In the genomic region with DNA sequence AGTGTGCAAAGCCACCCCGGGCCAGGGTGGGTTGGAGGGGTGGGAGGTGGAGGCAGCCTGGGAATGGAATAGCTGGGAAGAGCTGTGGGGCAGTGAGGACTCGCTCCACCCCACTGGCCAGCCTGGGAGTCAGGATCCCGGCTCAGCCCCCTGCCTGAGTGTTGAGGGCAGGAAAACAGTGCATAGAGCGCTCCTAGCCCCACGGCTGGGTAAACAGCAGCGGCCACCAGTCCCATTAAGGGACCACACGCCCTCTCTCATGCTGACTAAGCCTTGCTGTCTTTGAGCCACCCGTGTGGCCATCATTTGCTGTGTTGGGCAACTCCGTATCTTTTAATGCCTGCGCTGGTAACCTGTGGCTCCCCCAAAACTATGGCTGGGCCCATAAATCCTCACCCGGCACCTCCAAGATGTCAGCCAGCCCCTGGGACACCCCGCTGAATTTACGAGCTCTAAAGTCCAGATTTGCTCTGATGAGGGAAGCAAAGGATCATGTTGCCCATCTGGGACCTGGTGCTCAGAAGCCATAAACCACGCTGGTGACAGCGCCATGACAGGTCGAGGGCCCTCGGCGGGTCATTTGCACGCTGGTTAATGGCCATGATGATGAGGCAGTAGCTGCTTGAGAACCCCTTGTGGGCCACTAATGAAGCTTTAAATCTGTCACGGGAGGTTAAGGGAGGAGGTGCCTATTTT, we compare ENCODE assay signal across 1 cellular context.
TF ChIP-seq lines count a peak whose summit lies in the region.

No MANE protein-coding gene starts in this region.

TF ChIP-seq in HepG2, 621 proteins besides CTCF, POLR2A, EP300 and RAD21 (continued from another document):
- TF ChIP-seq, protein P1, sequence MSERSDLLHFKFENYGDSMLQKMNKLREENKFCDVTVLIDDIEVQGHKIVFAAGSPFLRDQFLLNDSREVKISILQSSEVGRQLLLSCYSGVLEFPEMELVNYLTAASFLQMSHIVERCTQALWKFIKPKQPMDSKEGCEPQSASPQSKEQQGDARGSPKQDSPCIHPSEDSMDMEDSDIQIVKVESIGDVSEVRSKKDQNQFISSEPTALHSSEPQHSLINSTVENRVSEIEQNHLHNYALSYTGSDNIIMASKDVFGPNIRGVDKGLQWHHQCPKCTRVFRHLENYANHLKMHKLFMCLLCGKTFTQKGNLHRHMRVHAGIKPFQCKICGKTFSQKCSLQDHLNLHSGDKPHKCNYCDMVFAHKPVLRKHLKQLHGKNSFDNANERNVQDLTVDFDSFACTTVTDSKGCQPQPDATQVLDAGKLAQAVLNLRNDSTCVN (CRISPR knock-in tag; IDR thresholded peaks at IDR 0.05; ENCODE audit: borderline replicate concordance): no peak
- TF ChIP-seq IKZF1 (IDR thresholded peaks at IDR 0.05) (no peak), SMAD1 (CRISPR knock-in tag; IDR thresholded peaks at IDR 0.05; ENCODE audit: borderline replicate concordance, low read depth) (no peak), MED1 (CRISPR knock-in tag; IDR thresholded peaks at IDR 0.05) (peak; percentile 43; the same call in 1 of the 2 replicates), UBTF (CRISPR knock-in tag; IDR thresholded peaks at IDR 0.05) (peak; percentile 32), ASH2L (IDR thresholded peaks at IDR 0.05; ENCODE audit: insufficient read length, low read depth, low read length) (peak; percentile 1), MLX (CRISPR knock-in tag; IDR thresholded peaks at IDR 0.05) (0 out of 2 replicates have a peak, but pooled peaks have one; percentile 54), KAT2B (IDR thresholded peaks at IDR 0.05; ENCODE audit: borderline replicate concordance, low read depth, low read length) (no peak), TOE1 (CRISPR knock-in tag; IDR thresholded peaks at IDR 0.05) (no peak), FOXP4 (CRISPR knock-in tag; IDR thresholded peaks at IDR 0.05) (peak; percentile 64), NFYB (CRISPR knock-in tag; IDR thresholded peaks at IDR 0.05) (no peak), TCF7L2 (IDR thresholded peaks at IDR 0.05; ENCODE audit: low read depth, low read length) (no peak), ARHGAP35 (CRISPR knock-in tag; IDR thresholded peaks at IDR 0.05; ENCODE audit: borderline replicate concordance) (no peak), ZNF841 (CRISPR knock-in tag; IDR thresholded peaks at IDR 0.05; ENCODE audit: borderline replicate concordance) (no peak), ZSCAN30 (CRISPR knock-in tag; IDR thresholded peaks at IDR 0.05) (no peak), ATF7-NPFF (CRISPR knock-in tag; IDR thresholded peaks at IDR 0.05; ENCODE audit: low read depth) (no peak), CEBPG (CRISPR knock-in tag; IDR thresholded peaks at IDR 0.05) (peak; percentile 54; the same call in 1 of the 2 replicates), POLR2AphosphoS2 (IDR thresholded peaks at IDR 0.05; ENCODE audit: low read depth, low read length) (no peak), MXD4 (CRISPR knock-in tag; IDR thresholded peaks at IDR 0.05) (0 out of 2 replicates have a peak, but pooled peaks have one; percentile 10), MXI1 (IDR thresholded peaks at IDR 0.05; ENCODE audit: borderline replicate concordance, low read depth, low read length) (no peak), TAF15 (IDR thresholded peaks at IDR 0.05; ENCODE audit: low read depth, low read length, poor library complexity, severe bottlenecking) (no peak), ZNF644 (CRISPR knock-in tag; IDR thresholded peaks at IDR 0.05; ENCODE audit: low read depth) (0 out of 2 replicates have a peak, but pooled peaks have one; percentile 56), ZNF747 (CRISPR knock-in tag; IDR thresholded peaks at IDR 0.05; ENCODE audit: borderline replicate concordance) (no peak), PHF21A (CRISPR knock-in tag; IDR thresholded peaks at IDR 0.05) (0 out of 2 replicates have a peak, but pooled peaks have one; percentile 33), ATF3 (CRISPR knock-in tag; IDR thresholded peaks at IDR 0.05) (no peak), HDAC2 (CRISPR knock-in tag; IDR thresholded peaks at IDR 0.05) (peak; percentile 44; the same call in 1 of the 2 replicates), JUN (CRISPR knock-in tag; IDR thresholded peaks at IDR 0.05) (0 out of 2 replicates have a peak, but pooled peaks have one; percentile 20), HNRNPL (IDR thresholded peaks at IDR 0.05; ENCODE audit: low read depth, low read length) (peak; percentile 52; the same call in 1 of the 2 replicates), FOXA1 (IDR thresholded peaks at IDR 0.05) (no peak), FOXA1 (CRISPR knock-in tag; IDR thresholded peaks at IDR 0.05) (peak; percentile 92), ZNF883 (CRISPR knock-in tag; IDR thresholded peaks at IDR 0.05; ENCODE audit: not compliant biosample characterization) (no peak)
- TF ChIP-seq, protein P2, sequence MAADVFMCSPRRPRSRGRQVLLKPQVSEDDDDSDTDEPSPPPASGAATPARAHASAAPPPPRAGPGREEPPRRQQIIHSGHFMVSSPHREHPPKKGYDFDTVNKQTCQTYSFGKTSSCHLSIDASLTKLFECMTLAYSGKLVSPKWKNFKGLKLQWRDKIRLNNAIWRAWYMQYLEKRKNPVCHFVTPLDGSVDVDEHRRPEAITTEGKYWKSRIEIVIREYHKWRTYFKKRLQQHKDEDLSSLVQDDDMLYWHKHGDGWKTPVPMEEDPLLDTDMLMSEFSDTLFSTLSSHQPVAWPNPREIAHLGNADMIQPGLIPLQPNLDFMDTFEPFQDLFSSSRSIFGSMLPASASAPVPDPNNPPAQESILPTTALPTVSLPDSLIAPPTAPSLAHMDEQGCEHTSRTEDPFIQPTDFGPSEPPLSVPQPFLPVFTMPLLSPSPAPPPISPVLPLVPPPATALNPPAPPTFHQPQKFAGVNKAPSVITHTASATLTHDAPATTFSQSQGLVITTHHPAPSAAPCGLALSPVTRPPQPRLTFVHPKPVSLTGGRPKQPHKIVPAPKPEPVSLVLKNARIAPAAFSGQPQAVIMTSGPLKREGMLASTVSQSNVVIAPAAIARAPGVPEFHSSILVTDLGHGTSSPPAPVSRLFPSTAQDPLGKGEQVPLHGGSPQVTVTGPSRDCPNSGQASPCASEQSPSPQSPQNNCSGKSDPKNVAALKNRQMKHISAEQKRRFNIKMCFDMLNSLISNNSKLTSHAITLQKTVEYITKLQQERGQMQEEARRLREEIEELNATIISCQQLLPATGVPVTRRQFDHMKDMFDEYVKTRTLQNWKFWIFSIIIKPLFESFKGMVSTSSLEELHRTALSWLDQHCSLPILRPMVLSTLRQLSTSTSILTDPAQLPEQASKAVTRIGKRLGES (CRISPR knock-in tag; IDR thresholded peaks at IDR 0.05; ENCODE audit: borderline replicate concordance): no peak
- TF ChIP-seq, protein P3, sequence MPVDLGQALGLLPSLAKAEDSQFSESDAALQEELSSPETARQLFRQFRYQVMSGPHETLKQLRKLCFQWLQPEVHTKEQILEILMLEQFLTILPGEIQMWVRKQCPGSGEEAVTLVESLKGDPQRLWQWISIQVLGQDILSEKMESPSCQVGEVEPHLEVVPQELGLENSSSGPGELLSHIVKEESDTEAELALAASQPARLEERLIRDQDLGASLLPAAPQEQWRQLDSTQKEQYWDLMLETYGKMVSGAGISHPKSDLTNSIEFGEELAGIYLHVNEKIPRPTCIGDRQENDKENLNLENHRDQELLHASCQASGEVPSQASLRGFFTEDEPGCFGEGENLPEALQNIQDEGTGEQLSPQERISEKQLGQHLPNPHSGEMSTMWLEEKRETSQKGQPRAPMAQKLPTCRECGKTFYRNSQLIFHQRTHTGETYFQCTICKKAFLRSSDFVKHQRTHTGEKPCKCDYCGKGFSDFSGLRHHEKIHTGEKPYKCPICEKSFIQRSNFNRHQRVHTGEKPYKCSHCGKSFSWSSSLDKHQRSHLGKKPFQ (CRISPR knock-in tag; IDR thresholded peaks at IDR 0.05; ENCODE audit: insufficient replicate concordance): no peak
- TF ChIP-seq, protein P4, sequence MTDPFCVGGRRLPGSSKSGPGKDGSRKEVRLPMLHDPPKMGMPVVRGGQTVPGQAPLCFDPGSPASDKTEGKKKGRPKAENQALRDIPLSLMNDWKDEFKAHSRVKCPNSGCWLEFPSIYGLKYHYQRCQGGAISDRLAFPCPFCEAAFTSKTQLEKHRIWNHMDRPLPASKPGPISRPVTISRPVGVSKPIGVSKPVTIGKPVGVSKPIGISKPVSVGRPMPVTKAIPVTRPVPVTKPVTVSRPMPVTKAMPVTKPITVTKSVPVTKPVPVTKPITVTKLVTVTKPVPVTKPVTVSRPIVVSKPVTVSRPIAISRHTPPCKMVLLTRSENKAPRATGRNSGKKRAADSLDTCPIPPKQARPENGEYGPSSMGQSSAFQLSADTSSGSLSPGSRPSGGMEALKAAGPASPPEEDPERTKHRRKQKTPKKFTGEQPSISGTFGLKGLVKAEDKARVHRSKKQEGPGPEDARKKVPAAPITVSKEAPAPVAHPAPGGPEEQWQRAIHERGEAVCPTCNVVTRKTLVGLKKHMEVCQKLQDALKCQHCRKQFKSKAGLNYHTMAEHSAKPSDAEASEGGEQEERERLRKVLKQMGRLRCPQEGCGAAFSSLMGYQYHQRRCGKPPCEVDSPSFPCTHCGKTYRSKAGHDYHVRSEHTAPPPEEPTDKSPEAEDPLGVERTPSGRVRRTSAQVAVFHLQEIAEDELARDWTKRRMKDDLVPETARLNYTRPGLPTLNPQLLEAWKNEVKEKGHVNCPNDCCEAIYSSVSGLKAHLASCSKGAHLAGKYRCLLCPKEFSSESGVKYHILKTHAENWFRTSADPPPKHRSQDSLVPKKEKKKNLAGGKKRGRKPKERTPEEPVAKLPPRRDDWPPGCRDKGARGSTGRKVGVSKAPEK (CRISPR knock-in tag; IDR thresholded peaks at IDR 0.05; ENCODE audit: borderline replicate concordance): no peak
- TF ChIP-seq, protein P5, sequence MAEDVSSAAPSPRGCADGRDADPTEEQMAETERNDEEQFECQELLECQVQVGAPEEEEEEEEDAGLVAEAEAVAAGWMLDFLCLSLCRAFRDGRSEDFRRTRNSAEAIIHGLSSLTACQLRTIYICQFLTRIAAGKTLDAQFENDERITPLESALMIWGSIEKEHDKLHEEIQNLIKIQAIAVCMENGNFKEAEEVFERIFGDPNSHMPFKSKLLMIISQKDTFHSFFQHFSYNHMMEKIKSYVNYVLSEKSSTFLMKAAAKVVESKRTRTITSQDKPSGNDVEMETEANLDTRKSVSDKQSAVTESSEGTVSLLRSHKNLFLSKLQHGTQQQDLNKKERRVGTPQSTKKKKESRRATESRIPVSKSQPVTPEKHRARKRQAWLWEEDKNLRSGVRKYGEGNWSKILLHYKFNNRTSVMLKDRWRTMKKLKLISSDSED (CRISPR knock-in tag; IDR thresholded peaks at IDR 0.05): no peak
